In the genomic region with DNA sequence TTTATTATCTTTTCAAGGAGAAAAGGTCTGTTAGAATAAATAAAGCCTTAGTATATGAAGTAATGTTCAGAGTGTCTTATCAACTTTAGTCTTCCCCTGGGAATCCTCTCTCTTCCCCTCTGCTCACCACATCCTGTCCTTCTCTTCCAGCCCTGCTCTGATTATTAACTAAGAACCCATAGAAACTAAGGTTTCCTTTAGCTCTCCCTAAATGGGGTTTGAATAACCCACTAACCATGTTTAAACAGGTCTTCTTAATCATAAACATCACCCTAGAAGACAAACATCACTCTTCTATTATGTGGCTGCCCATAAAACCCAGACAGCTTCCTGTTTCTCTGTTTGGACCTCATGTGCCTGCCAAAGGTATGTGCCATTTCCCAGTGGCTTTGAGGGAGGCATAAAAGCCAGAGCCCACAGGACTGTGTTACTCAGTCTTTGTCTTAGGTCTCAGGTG, we compare ENCODE assay signal across 9 cellular contexts. TPM values are rescaled to one million over a fixed set of nuclear protein-coding genes. Genes with fewer than 3 reads are reported as not detected.
DNase-seq lines count a peak whose midpoint lies in the region; ATAC-seq and TF ChIP-seq lines count a peak whose summit lies in the region.
"Had no signal": no experiment of that assay in that cellular context is flagged by ENCODE, and none has a peak within 500 bp of the region (broad histone marks: within the 10 kb centered on the region; RNA-seq: fewer than 3 reads in every experiment).

No MANE protein-coding gene starts in this region.

- H3K27me3 ChIP-seq in thyroid gland = no peaks in the 10 kb centered on the region

- intact Hi-C loops in thyroid gland (cut with DNase I) = no loop called here

- no peak overlapping the region for H3K4me3 ChIP-seq in cardiac fibroblast (replicated peaks in 1 of 2; ENCODE audit: low read depth in 2 of 2, low read length in 2 of 2)
- no peak overlapping the region for H3K4me3 ChIP-seq in thyroid gland (replicated peaks in 1 of 3)

- TF ChIP-seq CTCF in cardiac fibroblast (IDR thresholded peaks at IDR 0.05; ENCODE audit: low read depth, low read length) (no peak), thyroid gland (IDR thresholded peaks at IDR 0.05) (no peak)

- DNase-seq in ACHN = peak; percentile 36
- peak; percentile 57 for DNase-seq in LHCN-M2 (ENCODE audit: low read depth)
- DNase-seq in cardiac fibroblast (ENCODE audit: low read depth in 2 of 2) = peak; percentile 61 to 66
- DNase-seq in SHP77 treated with DMSO at 0.1 percent for 48 hours (lab: John Stamatoyannopoulos, UW) = no peak
- DNase-seq in ecto neural progenitor cell (ENCODE audit: low spot score) = no peak
- no peak for DNase-seq in retina
- DNase-seq in thyroid gland = no peak

- H3K27ac ChIP-seq in thyroid gland = no peak overlapping the region

- no peaks in the 10 kb centered on the region for H3K9me3 ChIP-seq in thyroid gland

- peaks cover 5 to 6% of the 10 kb centered on the region in 2 donors for H3K4me1 ChIP-seq in thyroid gland

- ATAC-seq in GM19043 (IDR thresholded peaks at IDR 0.05; ENCODE audit: low read depth, unreplicated experiment) = peak; percentile 57

- H3K36me3 ChIP-seq in thyroid gland = no peaks in the 10 kb centered on the region

- no peak for TF ChIP-seq POLR2A in thyroid gland (IDR thresholded peaks at IDR 0.05)

- in situ Hi-C loops in ACHN (cut with HindIII; ENCODE audit: low pct_ligation_motif_present, low pct_unique_long_range_greater_than_20kb, low sequenced_read_pairs) = no loop called here

RNA-seq across cellular contexts. Expression of a gene that starts 50.1 kb away (rescaled TPM):
- total RNA-seq in LHCN-M2 (2014; rRNA removed) = 0.06 and 0.34 TPM in 2 replicates
- polyA plus RNA-seq in LHCN-M2 (2012) = 0.22 TPM
- 10 to 100 TPM in 3 of 4 donors, 1 to 10 TPM in 1; 6.2 to 22.9 (median 15.7) TPM for total RNA-seq in thyroid gland

RNA-seq across cellular contexts. Expression of a gene that starts 51.4 kb away (rescaled TPM):
- total RNA-seq in LHCN-M2 (2014; rRNA removed) = 2.9 and 5.0 TPM in 2 replicates
- polyA plus RNA-seq in LHCN-M2 (2012) = 0.61 TPM
- total RNA-seq in thyroid gland = 1 to 10 TPM in 1 of 4 donors, under 1 TPM in 2, not detected in 1; 0.33 to 4.0 (median 0.54) TPM
- total RNA-seq: T-helper 2 cell treated with Interferon-gamma antibody and Interleukin-4, amounts not matched to agents 100 ng/mL and 5 ng/mL, for 36 hours had no signal

Comparison
In these comparisons a context has a peak if more than half of its experiments do, and no peak if none do; other contexts are left out.
1. DNase-seq: peak in ACHN (single experiment), LHCN-M2 (single experiment) and cardiac fibroblast (2 of 2); none in SHP77 treated with DMSO at 0.1 percent for 48 hours (single experiment), ecto neural progenitor cell (single experiment), retina (single experiment) and thyroid gland (0 of 2).